32 cellular contexts compared by ENCODE assay signal in genomic region chr1:207893737-207894582, GRCh38. TPM values are rescaled to one million over a fixed set of nuclear protein-coding genes. Genes with fewer than 3 reads are reported as not detected.
A peak's percentile ranks its signal among the peaks of the same experiment; 100 is the strongest.
DNase-seq lines count a peak whose midpoint lies in the region; ATAC-seq and TF ChIP-seq lines count a peak whose summit lies in the region.
"Had no signal": no experiment of that assay in that cellular context is flagged by ENCODE, and none has a peak within 500 bp of the region (broad histone marks: within the 10 kb centered on the region; RNA-seq: fewer than 3 reads in every experiment).

No MANE protein-coding gene starts in this region.

- no peaks in the 10 kb centered on the region for H3K9me3 Mint-ChIP-seq in HFFc6
- H3K9me3 Mint-ChIP-seq: activated naive CD8-positive, alpha-beta T cell treated with anti-CD3 and anti-CD28 coated beads for 36 hours; CD8-positive, alpha-beta T cell; memory B cell; neural progenitor cell; T-helper 1 cell treated with Interleukin-12 subunit alpha and Interleukin-12 subunit beta and Interleukin-4 antibody, amounts not matched to agents 30 μg/mL and 1 μg/mL, for 36 hours; type B pancreatic cell had no signal

- DNase-seq in HFFc6, result no peak
- peak; percentile 22 for DNase-seq in PC-3
- DNase-seq in foreskin melanocyte, result peak; percentile 56
- DNase-seq in H7, result no peak
- DNase-seq in stomach, result no peak
- DNase-seq in stimulated activated naive CD4-positive, alpha-beta T cell treated with Interleukin-2 at 50 U/mL for 16 hours (lab: John Stamatoyannopoulos, UW), result no peak
- DNase-seq: activated CD4-positive, alpha-beta T cell treated with anti-CD3 and anti-CD28 coated beads, Interleukin-2, amount 50 U/mL, for 1 hour; activated CD4-positive, CD25-positive, alpha-beta regulatory T cell; activated effector memory CD4-positive, alpha-beta T cell treated with Interleukin-2 at 50 U/mL for 16 hours; activated naive CD8-positive, alpha-beta T cell treated with anti-CD3 and anti-CD28 coated beads for 36 hours; activated T-cell treated with anti-CD3 and anti-CD28 coated beads, Interleukin-2, amount 50 U/mL, for 1 hour; anterior cingulate cortex; CD8-positive, alpha-beta T cell; DMS 273 treated with DMSO at 0.1 percent for 48 hours; effector CD8-positive, alpha-beta T cell; erythroblast; foreskin fibroblast; hippocampal formation; KBM-7; MM.1S; NCI-H2029 treated with DMSO at 0.1 percent for 48 hours; NCI-H526; stimulated activated CD4-positive, alpha-beta T cell treated with anti-CD3 and anti-CD28 coated beads, Interleukin-4, amount 100 ng/mL, for 1 hour had no signal

- H2AFZ ChIP-seq in PC-3 (ENCODE audit: low read length), result peak overlapping the region; percentile 15
- H2AFZ ChIP-seq: neural progenitor cell had no signal

- H3K9me3 ChIP-seq in PC-3 (ENCODE audit: low read length) (no peaks in the 10 kb centered on the region), subcutaneous abdominal adipose tissue (ENCODE audit: control insufficient read depth in 5 of 5, low read length in 5 of 5) (no peaks in the 10 kb centered on the region), stomach (no peaks in the 10 kb centered on the region)

- peaks cover 9% of the 10 kb centered on the region; the same call in 1 of the 2 replicates for H3K4me1 ChIP-seq in PC-3 (ENCODE audit: insufficient read depth, low read length)
- H3K4me1 ChIP-seq in subcutaneous abdominal adipose tissue (ENCODE audit: control insufficient read depth in 5 of 5, insufficient read depth in 5 of 5, low read length in 5 of 5), result peaks cover 28 to 87% (median 62%) of the 10 kb centered on the region in 5 donors
- peaks cover 12 to 34% (median 22%) of the 10 kb centered on the region in 4 donors for H3K4me1 ChIP-seq in stomach
- H3K4me1 ChIP-seq: neural progenitor cell had no signal

- no peaks in the 10 kb centered on the region for H4K20me1 ChIP-seq in PC-3 (ENCODE audit: low read length)

- no peaks in the 10 kb centered on the region; the same call in 1 of the 2 replicates for H3K27me3 Mint-ChIP-seq in HFFc6 (ENCODE audit: insufficient read depth)
- H3K27me3 Mint-ChIP-seq: activated naive CD8-positive, alpha-beta T cell treated with anti-CD3 and anti-CD28 coated beads for 36 hours had no signal

- no peak for TF ChIP-seq POLR2A in stomach (IDR thresholded peaks at IDR 0.05)

- H3K36me3 ChIP-seq in PC-3 (ENCODE audit: low read depth, low read length) (no peaks in the 10 kb centered on the region), subcutaneous abdominal adipose tissue (ENCODE audit: control insufficient read depth in 5 of 5, insufficient read depth in 5 of 5, low read length in 5 of 5) (peaks cover 0 to 41% (median 16%) of the 10 kb centered on the region in 5 donors), H7 (replicated peaks; ENCODE audit: control insufficient read depth, insufficient read depth, low read length) (no peaks in the 10 kb centered on the region), stomach (no peaks in the 10 kb centered on the region)
- H3K36me3 ChIP-seq: neural progenitor cell had no signal

- H3K79me2 ChIP-seq in PC-3 (ENCODE audit: low read length), result no peaks in the 10 kb centered on the region

- H3K4me3 ChIP-seq in PC-3 (ENCODE audit: low read length) (no peak overlapping the region), subcutaneous abdominal adipose tissue (ENCODE audit: low read depth in 1 of 5, low read length in 5 of 5) (no peak overlapping the region), H7 (ENCODE audit: insufficient read depth, low read depth, low read length) (no peak overlapping the region), stomach (no peak overlapping the region)
- H3K4me3 ChIP-seq: neural progenitor cell had no signal

- no peak overlapping the region for H3K4me2 ChIP-seq in PC-3 (ENCODE audit: low read length)
- H3K4me2 ChIP-seq: neural progenitor cell had no signal

- no peak for TF ChIP-seq EP300 in stomach (IDR thresholded peaks at IDR 0.05)

- H3K27ac Mint-ChIP-seq in HFFc6, result no peak overlapping the region
- H3K27ac Mint-ChIP-seq: activated naive CD8-positive, alpha-beta T cell treated with anti-CD3 and anti-CD28 coated beads for 36 hours; CD8-positive, alpha-beta T cell; memory B cell; neural progenitor cell; T-helper 1 cell treated with Interleukin-12 subunit alpha and Interleukin-12 subunit beta and Interleukin-4 antibody, amounts not matched to agents 30 μg/mL and 1 μg/mL, for 36 hours; type B pancreatic cell had no signal

- CTCF ChIA-PET in PC-3 (lab: Charles Lee), result no interaction called here

- H3F3A ChIP-seq in PC-3 (ENCODE audit: low read length, unreplicated experiment), result no peaks in the 10 kb centered on the region

- no peak overlapping the region for H3K4me3 Mint-ChIP-seq in HFFc6
- H3K4me3 Mint-ChIP-seq: activated naive CD8-positive, alpha-beta T cell treated with anti-CD3 and anti-CD28 coated beads for 36 hours; CD8-positive, alpha-beta T cell; memory B cell; neural progenitor cell; T-helper 1 cell treated with Interleukin-12 subunit alpha and Interleukin-12 subunit beta and Interleukin-4 antibody, amounts not matched to agents 30 μg/mL and 1 μg/mL, for 36 hours; type B pancreatic cell had no signal

- BruUV-seq in PC-3 (replicated peaks; lab: Mats Ljungman, UMichigan), result no TSS peak

- H3K36me3 Mint-ChIP-seq in HFFc6 (ENCODE audit: low read depth), result no peaks in the 10 kb centered on the region
- H3K36me3 Mint-ChIP-seq: activated naive CD8-positive, alpha-beta T cell treated with anti-CD3 and anti-CD28 coated beads for 36 hours; CD8-positive, alpha-beta T cell; memory B cell; neural progenitor cell; type B pancreatic cell had no signal

- ATAC-seq in PC-3, result no peak
- ATAC-seq: CD8-positive, alpha-beta T cell; Right ventricle myocardium inferior; sciatic nerve; SK-N-SH treated with all-trans-retinoic acid at 6 μM for 48 hours had no signal

- peaks cover 31% of the 10 kb centered on the region for H3K4me1 Mint-ChIP-seq in HFFc6 (ENCODE audit: low read depth)
- H3K4me1 Mint-ChIP-seq: neural progenitor cell had no signal

- no peak overlapping the region for H3K27ac ChIP-seq in PC-3 (ENCODE audit: low read length)
- peak overlapping the region; percentile 2 for H3K27ac ChIP-seq in subcutaneous abdominal adipose tissue (ENCODE audit: low read depth, low read length)
- H3K27ac ChIP-seq in stomach, result no peak overlapping the region
- H3K27ac ChIP-seq: neural progenitor cell had no signal

- 68 to 81% (median 75%) methylated on average over 6 of the region's 6 CpGs for WGBS in stomach, 5 donors

- H3K9ac ChIP-seq in PC-3 (ENCODE audit: low read length) (no peak overlapping the region), subcutaneous abdominal adipose tissue (ENCODE audit: low read length in 5 of 5) (no peak overlapping the region)
- H3K9ac ChIP-seq: neural progenitor cell had no signal

- intact Hi-C loops in PC-3 (cut with micrococcal nuclease), result no loop called here
- intact Hi-C loops in stomach (cut with DNase I; ENCODE audit: low total_unique reads), result loop anchor here (5.0 kb wide), 1 partner anchor 63 kb away; no protein-coding TSS in a partner anchor

- POLR2A ChIA-PET in PC-3 (lab: Charles Lee; ENCODE audit: unreplicated experiment), result no interaction called here

- peak; percentile 54 for TF ChIP-seq CTCF in HFFc6 (IDR thresholded peaks at IDR 0.05)
- no peak for TF ChIP-seq CTCF in PC-3 (conservative IDR thresholded peaks at IDR 0.05; ENCODE audit: low read depth, low read length)
- no peak for TF ChIP-seq CTCF in stomach (IDR thresholded peaks at IDR 0.05)

- H3K27me3 ChIP-seq in PC-3 (ENCODE audit: low read length) (no peaks in the 10 kb centered on the region), subcutaneous abdominal adipose tissue (ENCODE audit: control insufficient read depth in 5 of 5, insufficient read depth in 4 of 5, low read length in 5 of 5) (no peaks in the 10 kb centered on the region), H7 (ENCODE audit: control insufficient read depth, insufficient read depth, low read length) (no peaks in the 10 kb centered on the region; the same call in none of the 2 replicates), stomach (no peaks in the 10 kb centered on the region)
- H3K27me3 ChIP-seq: neural progenitor cell had no signal

- no peaks in the 10 kb centered on the region for H3K9me2 ChIP-seq in PC-3 (replicated peaks; ENCODE audit: low read length)

RNA-seq across cellular contexts. Expression of gene CD34, which starts 17.0 kb away (rescaled TPM):
- under 1 TPM; 0.31 to 0.60 (median 0.52) TPM for total RNA-seq in HFFc6 (2021; fragmentation: NEBNext Ultra II Directional; extraction: Animal tissue kit (Norgen Biotek cat#: 25700))
- total RNA-seq in PC-3 (2014; rRNA removed), result not detected in 2 replicates
- total RNA-seq in H7 (2014; rRNA removed; shearing (Covaris generic)), result not detected in 2 replicates
- total RNA-seq in stomach, result 10 to 100 TPM in 4 of 5 donors, 1 to 10 TPM in 1; 9.4 to 31.2 (median 14.0) TPM
- polyA plus RNA-seq in stomach, result 1 to 10 TPM; 3.2 to 9.2 (median 6.9) TPM
- total RNA-seq: bronchial epithelial cell; CD8-positive, alpha-beta T cell had no signal

Comparison
In these comparisons a context has a peak if more than half of its experiments do, and no peak if none do; other contexts are left out.
1. DNase-seq: peak in PC-3 (single experiment) and foreskin melanocyte (single experiment); none in HFFc6 (single experiment), H7 (single experiment), stomach (single experiment) and stimulated activated naive CD4-positive, alpha-beta T cell treated with Interleukin-2 at 50 U/mL for 16 hours (single experiment).
2. RNA of gene CD34, which starts 17.0 kb away (total RNA-seq): 9.4 to 31.2 TPM in stomach; 0.31 to 0.60 TPM in HFFc6, not detected in PC-3 and not detected in H7; every median in the first group is over 4 times any median in the second.